In genomic region chr7:101065162-101065561, GRCh38 we compare ENCODE assay signal across 1 cellular context.
TF ChIP-seq lines count a peak whose summit lies in the region.

No MANE protein-coding gene starts in this region.

TF ChIP-seq in HEK293, 187 proteins besides CTCF, POLR2A, EP300 and RAD21 (continued from another document):
- TF ChIP-seq ZNF580 (tag by site-specific recombination; IDR thresholded peaks at IDR 0.05) = 0 out of 2 replicates have a peak, but pooled peaks have one; percentile 27
